In genomic region chr6:43932259-43932900, GRCh38 we compare ENCODE assay signal across 17 cellular contexts.
DNase-seq lines count a peak whose midpoint lies in the region; ATAC-seq, FAIRE-seq and TF ChIP-seq lines count a peak whose summit lies in the region.
"Had no signal": no experiment of that assay in that cellular context is flagged by ENCODE, and none has a peak within 500 bp of the region (broad histone marks: within the 10 kb centered on the region; RNA-seq: fewer than 3 reads in every experiment).

No MANE protein-coding gene starts in this region.

- no peaks in the 10 kb centered on the region for H3K36me3 Mint-ChIP-seq in GM23338 (ENCODE audit: low read depth)
- no peaks in the 10 kb centered on the region for H3K36me3 Mint-ChIP-seq in activated T-cell treated with anti-CD3 and anti-CD28 coated beads, Interleukin-2, amount 50 U/mL, for 4 hours (ENCODE audit: insufficient read depth)

- no peak for ATAC-seq in GM23338
- ATAC-seq in HepG2 = no peak
- no peak for ATAC-seq in activated T-cell treated with anti-CD3 and anti-CD28 coated beads, Interleukin-2, amount 50 U/mL, for 4 hours

- WGBS in HepG2 (ENCODE audit: low lambda C conversion rate) = 62% methylated on average over 9 of the region's 10 CpGs
- 90 to 92% methylated on average over 10 of the region's 10 CpGs for WGBS in thyroid gland, 2 donors

- H3K9me3 Mint-ChIP-seq in GM23338 = no peaks in the 10 kb centered on the region
- no peaks in the 10 kb centered on the region for H3K9me3 Mint-ChIP-seq in activated T-cell treated with anti-CD3 and anti-CD28 coated beads, Interleukin-2, amount 50 U/mL, for 4 hours

- H3K79me2 ChIP-seq in GM23338 (replicated peaks; ENCODE audit: insufficient read depth) (no peaks in the 10 kb centered on the region), HepG2 (ENCODE audit: insufficient read depth, low read length) (no peaks in the 10 kb centered on the region)

- no peaks in the 10 kb centered on the region; the same call in 1 of the 2 replicates for H3K4me1 ChIP-seq in GM23338 (ENCODE audit: insufficient read depth)
- H3K4me1 ChIP-seq in SJSA1 (replicated peaks) = peaks cover 46% of the 10 kb centered on the region
- peaks cover 86% of the 10 kb centered on the region for H3K4me1 ChIP-seq in HepG2 (ENCODE audit: insufficient read depth, low read length)
- no peaks in the 10 kb centered on the region for H3K4me1 ChIP-seq in ascending aorta
- peaks cover 8 to 17% of the 10 kb centered on the region in 2 donors for H3K4me1 ChIP-seq in thyroid gland

- no peak for TF ChIP-seq EP300 in HepG2 (IDR thresholded peaks at IDR 0.05; ENCODE audit: low read depth in 2 of 2, low read length in 2 of 2)
- no peak for TF ChIP-seq EP300 in HepG2 (CRISPR knock-in tag; IDR thresholded peaks at IDR 0.05; ENCODE audit: borderline replicate concordance)

- H3K36me3 ChIP-seq in GM23338 (ENCODE audit: insufficient read depth) (no peaks in the 10 kb centered on the region), SJSA1 (no peaks in the 10 kb centered on the region), HepG2 (replicated peaks in 1 of 2; ENCODE audit: control insufficient read depth in 1 of 2, insufficient read depth in 2 of 2, low read length in 2 of 2) (no peaks in the 10 kb centered on the region), ascending aorta (no peaks in the 10 kb centered on the region), thyroid gland (no peaks in the 10 kb centered on the region)

- peaks cover 17% of the 10 kb centered on the region for H3K27me3 Mint-ChIP-seq in GM23338 (ENCODE audit: insufficient read depth, low read depth, poor library complexity)
- H3K27me3 Mint-ChIP-seq in activated T-cell treated with anti-CD3 and anti-CD28 coated beads, Interleukin-2, amount 50 U/mL, for 4 hours (ENCODE audit: low read depth) = no peaks in the 10 kb centered on the region

- H3K4me3 ChIP-seq in GM23338 = no peak overlapping the region
- H3K4me3 ChIP-seq in SJSA1 = no peak overlapping the region
- no peak overlapping the region; a peak in 1 of 6 replicates for H3K4me3 ChIP-seq in HepG2 (replicated peaks in 1 of 3; ENCODE audit: insufficient read depth in 1 of 3, low read depth in 2 of 3, low read length in 3 of 3)
- no peak overlapping the region for H3K4me3 ChIP-seq in ascending aorta
- H3K4me3 ChIP-seq in thyroid gland (replicated peaks in 1 of 3) = no peak overlapping the region
- H3K4me3 ChIP-seq in dorsolateral prefrontal cortex = no peak overlapping the region

- intact Hi-C loops in HepG2 (cut with micrococcal nuclease; ENCODE audit: unreplicated experiment) = no loop called here
- intact Hi-C loops in posterior vena cava (cut with DNase I) = no loop called here
- intact Hi-C loops in ascending aorta (cut with DNase I) = no loop called here
- intact Hi-C loops in thyroid gland (cut with DNase I) = no loop called here
- intact Hi-C loops in dorsolateral prefrontal cortex (cut with DNase I) = no loop called here

- no peak overlapping the region for H3K4me2 ChIP-seq in GM23338
- H3K4me2 ChIP-seq in HepG2 (ENCODE audit: low read depth, low read length) = no peak overlapping the region; the same call in 1 of the 2 replicates

- TF ChIP-seq RAD21 in HepG2 (CRISPR knock-in tag; IDR thresholded peaks at IDR 0.05) = no peak

- BruUV-seq in HepG2 (replicated peaks; lab: Mats Ljungman, UMichigan) = no TSS peak

- no peak overlapping the region for H3K9ac ChIP-seq in HepG2 (ENCODE audit: insufficient read depth, low read depth, low read length)

- TF ChIP-seq POLR2A in HepG2 (IDR thresholded peaks at IDR 0.05; ENCODE audit: insufficient read depth in 1 of 2, low read depth in 2 of 2, low read length in 2 of 2) = no peak
- no peak for TF ChIP-seq POLR2A in thyroid gland (IDR thresholded peaks at IDR 0.05)

- 0 out of 2 replicates have a peak overlapping the region, but pooled peaks have one; percentile 23 for H2AFZ ChIP-seq in GM23338
- no peak overlapping the region for H2AFZ ChIP-seq in HepG2 (ENCODE audit: low read length)

- H3K9me2 ChIP-seq in GM23338 (ENCODE audit: insufficient read depth) = no peaks in the 10 kb centered on the region

- H3K27me3 ChIP-seq in GM23338 (ENCODE audit: insufficient read depth) (no peaks in the 10 kb centered on the region), SJSA1 (replicated peaks) (no peaks in the 10 kb centered on the region), HepG2 (ENCODE audit: control insufficient read depth in 1 of 2, insufficient read depth in 2 of 2, low read length in 2 of 2) (peaks cover 7 to 23% of the 10 kb centered on the region in 2 experiments), ascending aorta (no peaks in the 10 kb centered on the region), thyroid gland (no peaks in the 10 kb centered on the region), dorsolateral prefrontal cortex (no peaks in the 10 kb centered on the region)

- no peak for FAIRE-seq in HepG2 (lab: Jason Lieb, UNC)
- FAIRE-seq: GM12892 had no signal

- H3K4me3 Mint-ChIP-seq in GM23338 = no peak overlapping the region
- no peak overlapping the region for H3K4me3 Mint-ChIP-seq in activated T-cell treated with anti-CD3 and anti-CD28 coated beads, Interleukin-2, amount 50 U/mL, for 4 hours

- H3F3A ChIP-seq in GM23338 (replicated peaks; ENCODE audit: low read depth) = no peaks in the 10 kb centered on the region

- H3K4me1 Mint-ChIP-seq in GM23338 = peaks cover 13% of the 10 kb centered on the region
- peaks cover 2% of the 10 kb centered on the region for H3K4me1 Mint-ChIP-seq in activated T-cell treated with anti-CD3 and anti-CD28 coated beads, Interleukin-2, amount 50 U/mL, for 4 hours (ENCODE audit: low read depth)

- in situ Hi-C loops in HepG2 (cut with HindIII; ENCODE audit: extremely low pct_ligation_motif_present, low pct_unique_long_range_greater_than_20kb) = no loop called here

- TF ChIP-seq CTCF in GM23338 (conservative IDR thresholded peaks at IDR 0.05; ENCODE audit: low read depth in 2 of 2) = no peak
- no peak for TF ChIP-seq CTCF in HepG2 (CRISPR knock-in tag; IDR thresholded peaks at IDR 0.05)
- TF ChIP-seq CTCF in ascending aorta (IDR thresholded peaks at IDR 0.05) = no peak
- no peak for TF ChIP-seq CTCF in thyroid gland (IDR thresholded peaks at IDR 0.05)
- no peak for TF ChIP-seq CTCF in dorsolateral prefrontal cortex (IDR thresholded peaks at IDR 0.05 in 54 of 56, conservative IDR thresholded peaks at IDR 0.05 in 2 of 56; ENCODE audit: low read depth in 1 of 56, partially characterized antibody in 56 of 56)

- CTCF ChIA-PET in HepG2 (lab: Yijun Ruan, JAX; ENCODE audit: low intra/inter-chr PET ratio, low total read pairs) = no interaction called here

- POLR2A ChIA-PET in HepG2 (lab: Yijun Ruan, JAX) = no interaction called here

- no peak for DNase-seq in GM23338 (ENCODE audit: low spot score)
- DNase-seq in SJSA1 (ENCODE audit: low read depth in 1 of 2, low spot score in 2 of 2) = no peak
- DNase-seq in HepG2 (ENCODE audit: low spot score) = no peak
- peak; percentile 12 for DNase-seq in posterior vena cava (ENCODE audit: low spot score)
- DNase-seq in activated T-cell treated with anti-CD3 and anti-CD28 coated beads, Interleukin-2, amount 50 U/mL, for 4 hours = no peak
- no peak for DNase-seq in ascending aorta (ENCODE audit: low spot score in 2 of 2)
- DNase-seq in thyroid gland = no peak
- no peak for DNase-seq in dorsolateral prefrontal cortex
- DNase-seq: AML-193, DMS79 treated with DMSO at 0.1 percent for 48 hours, GDM1, KG1, NCI-H1092, NCI-H2107, NCI-H226 had no signal

- H3K27ac ChIP-seq in GM23338 (ENCODE audit: low read depth) (no peak overlapping the region), SJSA1 (peak overlapping the region; percentile 74), HepG2 (ENCODE audit: extremely low read length, insufficient read depth, low read length) (no peak overlapping the region), ascending aorta (no peak overlapping the region), thyroid gland (no peak overlapping the region), dorsolateral prefrontal cortex (no peak overlapping the region)
- H3K27ac ChIP-seq: HL-60 had no signal

- H3K9me3 ChIP-seq in SJSA1 (replicated peaks) (no peaks in the 10 kb centered on the region), HepG2 (ENCODE audit: low read length) (no peaks in the 10 kb centered on the region), ascending aorta (no peaks in the 10 kb centered on the region), thyroid gland (no peaks in the 10 kb centered on the region)

- H4K20me1 ChIP-seq in GM23338 (replicated peaks; ENCODE audit: insufficient read depth) (no peaks in the 10 kb centered on the region), HepG2 (ENCODE audit: insufficient read depth, low read length) (no peaks in the 10 kb centered on the region)

- H3K27ac Mint-ChIP-seq in GM23338 = no peak overlapping the region

TF ChIP-seq in HepG2, 621 proteins besides CTCF, POLR2A, EP300 and RAD21:
- TF ChIP-seq ARHGAP35 (CRISPR knock-in tag; IDR thresholded peaks at IDR 0.05; ENCODE audit: borderline replicate concordance) (no peak), SIN3A (IDR thresholded peaks at IDR 0.05; ENCODE audit: borderline replicate concordance, low read depth, low read length) (0 out of 2 replicates have a peak, but pooled peaks have one; percentile 18), ZMYM3 (CRISPR knock-in tag; IDR thresholded peaks at IDR 0.05) (peak; percentile 61), ZNF629 (CRISPR knock-in tag; conservative IDR thresholded peaks at IDR 0.05) (peak; percentile 30; the same call in 1 of the 2 replicates), TBX2 (CRISPR knock-in tag; IDR thresholded peaks at IDR 0.05; ENCODE audit: borderline replicate concordance) (0 out of 2 replicates have a peak, but pooled peaks have one; percentile 27), ZNF260 (CRISPR knock-in tag; IDR thresholded peaks at IDR 0.05; ENCODE audit: borderline replicate concordance, low read depth) (no peak)
